ENCODE assay signal across 1 cellular context in the genomic region with DNA sequence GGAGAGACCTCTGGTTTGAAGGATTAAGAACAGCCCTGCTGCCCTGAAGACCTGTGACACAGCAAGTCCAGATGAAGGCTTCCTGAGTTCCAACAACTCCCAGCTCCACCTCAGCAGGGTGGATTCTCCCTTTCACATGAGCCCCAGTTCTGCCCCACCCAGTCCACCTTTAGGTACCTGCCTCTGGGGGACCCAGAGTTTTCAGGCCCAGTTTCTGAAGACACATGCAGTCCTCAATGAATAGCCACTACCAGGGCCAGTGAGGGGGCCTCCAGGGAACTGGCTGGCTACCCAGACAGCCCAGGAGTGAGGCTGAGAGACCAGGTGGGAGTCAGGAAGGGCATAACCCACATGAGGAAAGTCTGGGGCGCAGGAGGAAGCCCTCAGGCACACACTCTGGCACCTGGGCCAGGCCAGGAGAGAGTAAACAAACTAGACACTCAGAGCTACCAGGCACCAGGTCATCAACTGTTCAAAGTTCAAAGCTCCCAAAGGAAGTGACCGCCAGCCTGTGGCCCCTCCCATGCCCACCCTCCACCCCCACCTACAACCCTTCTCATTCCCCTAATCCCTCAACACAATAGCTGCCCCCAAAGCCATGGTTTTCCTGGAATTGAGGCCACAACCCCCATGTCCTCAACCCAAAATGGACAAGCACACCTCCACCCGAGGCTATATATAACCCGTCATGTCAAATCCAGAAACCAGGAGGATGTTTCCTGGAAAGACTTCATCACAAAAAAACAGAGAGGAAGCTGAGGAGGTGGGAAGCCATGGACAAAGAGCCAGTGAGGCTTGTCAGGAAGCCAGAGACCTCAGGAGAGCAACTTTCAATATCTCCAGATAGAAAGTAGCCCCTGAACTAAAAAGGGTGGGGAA.
TF ChIP-seq lines count a peak whose summit lies in the region.

No MANE protein-coding gene starts in this region.

TF ChIP-seq in HepG2, 621 proteins besides CTCF, POLR2A, EP300 and RAD21 (continued from another document and continues in another):
- TF ChIP-seq ZNF550 (CRISPR knock-in tag; IDR thresholded peaks at IDR 0.05; ENCODE audit: borderline replicate concordance) (no peak), CREB1 (IDR thresholded peaks at IDR 0.05) (no peak), CREB1 (CRISPR knock-in tag; IDR thresholded peaks at IDR 0.05) (no peak), MEF2D (CRISPR knock-in tag; IDR thresholded peaks at IDR 0.05) (no peak), MIXL1 (CRISPR knock-in tag; IDR thresholded peaks at IDR 0.05) (no peak), SALL2 (CRISPR knock-in tag; IDR thresholded peaks at IDR 0.05) (no peak), SAP130 (CRISPR knock-in tag; IDR thresholded peaks at IDR 0.05; ENCODE audit: low read depth) (peak; percentile 84), NCOA2 (CRISPR knock-in tag; IDR thresholded peaks at IDR 0.05) (peak; percentile 62), RCOR2 (CRISPR knock-in tag; IDR thresholded peaks at IDR 0.05) (peak; percentile 34; the same call in 1 of the 2 replicates), FOXA3 (CRISPR knock-in tag; IDR thresholded peaks at IDR 0.05) (peak; percentile 81), RARA (CRISPR knock-in tag; IDR thresholded peaks at IDR 0.05) (peak; percentile 90), BRD4 (CRISPR knock-in tag; IDR thresholded peaks at IDR 0.05) (no peak), PCBP1 (IDR thresholded peaks at IDR 0.05; ENCODE audit: borderline replicate concordance, low read depth, low read length) (no peak), ZFP90 (CRISPR knock-in tag; IDR thresholded peaks at IDR 0.05; ENCODE audit: borderline replicate concordance) (no peak), ZNF790 (CRISPR knock-in tag; IDR thresholded peaks at IDR 0.05; ENCODE audit: borderline replicate concordance) (no peak), HNRNPUL1 (IDR thresholded peaks at IDR 0.05; ENCODE audit: low read depth, low read length) (no peak), CBX2 (IDR thresholded peaks at IDR 0.05; ENCODE audit: low read depth, low read length) (no peak), CBX2 (CRISPR knock-in tag; IDR thresholded peaks at IDR 0.05; ENCODE audit: low read depth) (no peak), ZKSCAN8 (CRISPR knock-in tag; IDR thresholded peaks at IDR 0.05; ENCODE audit: borderline replicate concordance) (peak; percentile 54; the same call in 1 of the 2 replicates), KLF6 (CRISPR knock-in tag; IDR thresholded peaks at IDR 0.05) (0 out of 2 replicates have a peak, but pooled peaks have one; percentile 47), TBX3 (IDR thresholded peaks at IDR 0.05; ENCODE audit: borderline replicate concordance) (no peak), ZBTB8A (CRISPR knock-in tag; IDR thresholded peaks at IDR 0.05; ENCODE audit: borderline replicate concordance, low read depth) (no peak), ZNF44 (CRISPR knock-in tag; IDR thresholded peaks at IDR 0.05) (no peak), SOX6 (IDR thresholded peaks at IDR 0.05) (no peak), SOX6 (CRISPR knock-in tag; IDR thresholded peaks at IDR 0.05) (peak; percentile 45), ZNF652 (CRISPR knock-in tag; IDR thresholded peaks at IDR 0.05; ENCODE audit: borderline replicate concordance, low read depth) (no peak), ZNF552 (CRISPR knock-in tag; IDR thresholded peaks at IDR 0.05; ENCODE audit: borderline replicate concordance) (no peak), THAP11 (CRISPR knock-in tag; IDR thresholded peaks at IDR 0.05) (0 out of 2 replicates have a peak, but pooled peaks have one; percentile 25), RFXAP (CRISPR knock-in tag; IDR thresholded peaks at IDR 0.05; ENCODE audit: borderline replicate concordance) (no peak), TCF7L2 (IDR thresholded peaks at IDR 0.05; ENCODE audit: low read depth, low read length) (no peak), THYN1 (CRISPR knock-in tag; IDR thresholded peaks at IDR 0.05; ENCODE audit: borderline replicate concordance, low read depth) (no peak), ZNF263 (CRISPR knock-in tag; IDR thresholded peaks at IDR 0.05) (peak; percentile 16; the same call in 1 of the 2 replicates), ISX (CRISPR knock-in tag; conservative IDR thresholded peaks at IDR 0.05) (no peak), ZNF724P (CRISPR knock-in tag; IDR thresholded peaks at IDR 0.05; ENCODE audit: borderline replicate concordance) (peak; percentile 37; the same call in 1 of the 2 replicates)
- TF ChIP-seq, protein P1, sequence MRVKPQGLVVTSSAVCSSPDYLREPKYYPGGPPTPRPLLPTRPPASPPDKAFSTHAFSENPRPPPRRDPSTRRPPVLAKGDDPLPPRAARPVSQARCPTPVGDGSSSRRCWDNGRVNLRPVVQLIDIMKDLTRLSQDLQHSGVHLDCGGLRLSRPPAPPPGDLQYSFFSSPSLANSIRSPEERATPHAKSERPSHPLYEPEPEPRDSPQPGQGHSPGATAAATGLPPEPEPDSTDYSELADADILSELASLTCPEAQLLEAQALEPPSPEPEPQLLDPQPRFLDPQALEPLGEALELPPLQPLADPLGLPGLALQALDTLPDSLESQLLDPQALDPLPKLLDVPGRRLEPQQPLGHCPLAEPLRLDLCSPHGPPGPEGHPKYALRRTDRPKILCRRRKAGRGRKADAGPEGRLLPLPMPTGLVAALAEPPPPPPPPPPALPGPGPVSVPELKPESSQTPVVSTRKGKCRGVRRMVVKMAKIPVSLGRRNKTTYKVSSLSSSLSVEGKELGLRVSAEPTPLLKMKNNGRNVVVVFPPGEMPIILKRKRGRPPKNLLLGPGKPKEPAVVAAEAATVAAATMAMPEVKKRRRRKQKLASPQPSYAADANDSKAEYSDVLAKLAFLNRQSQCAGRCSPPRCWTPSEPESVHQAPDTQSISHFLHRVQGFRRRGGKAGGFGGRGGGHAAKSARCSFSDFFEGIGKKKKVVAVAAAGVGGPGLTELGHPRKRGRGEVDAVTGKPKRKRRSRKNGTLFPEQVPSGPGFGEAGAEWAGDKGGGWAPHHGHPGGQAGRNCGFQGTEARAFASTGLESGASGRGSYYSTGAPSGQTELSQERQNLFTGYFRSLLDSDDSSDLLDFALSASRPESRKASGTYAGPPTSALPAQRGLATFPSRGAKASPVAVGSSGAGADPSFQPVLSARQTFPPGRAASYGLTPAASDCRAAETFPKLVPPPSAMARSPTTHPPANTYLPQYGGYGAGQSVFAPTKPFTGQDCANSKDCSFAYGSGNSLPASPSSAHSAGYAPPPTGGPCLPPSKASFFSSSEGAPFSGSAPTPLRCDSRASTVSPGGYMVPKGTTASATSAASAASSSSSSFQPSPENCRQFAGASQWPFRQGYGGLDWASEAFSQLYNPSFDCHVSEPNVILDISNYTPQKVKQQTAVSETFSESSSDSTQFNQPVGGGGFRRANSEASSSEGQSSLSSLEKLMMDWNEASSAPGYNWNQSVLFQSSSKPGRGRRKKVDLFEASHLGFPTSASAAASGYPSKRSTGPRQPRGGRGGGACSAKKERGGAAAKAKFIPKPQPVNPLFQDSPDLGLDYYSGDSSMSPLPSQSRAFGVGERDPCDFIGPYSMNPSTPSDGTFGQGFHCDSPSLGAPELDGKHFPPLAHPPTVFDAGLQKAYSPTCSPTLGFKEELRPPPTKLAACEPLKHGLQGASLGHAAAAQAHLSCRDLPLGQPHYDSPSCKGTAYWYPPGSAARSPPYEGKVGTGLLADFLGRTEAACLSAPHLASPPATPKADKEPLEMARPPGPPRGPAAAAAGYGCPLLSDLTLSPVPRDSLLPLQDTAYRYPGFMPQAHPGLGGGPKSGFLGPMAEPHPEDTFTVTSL (CRISPR knock-in tag; IDR thresholded peaks at IDR 0.05; ENCODE audit: borderline replicate concordance) = 0 out of 2 replicates have a peak, but pooled peaks have one; percentile 27
- TF ChIP-seq, protein P2, sequence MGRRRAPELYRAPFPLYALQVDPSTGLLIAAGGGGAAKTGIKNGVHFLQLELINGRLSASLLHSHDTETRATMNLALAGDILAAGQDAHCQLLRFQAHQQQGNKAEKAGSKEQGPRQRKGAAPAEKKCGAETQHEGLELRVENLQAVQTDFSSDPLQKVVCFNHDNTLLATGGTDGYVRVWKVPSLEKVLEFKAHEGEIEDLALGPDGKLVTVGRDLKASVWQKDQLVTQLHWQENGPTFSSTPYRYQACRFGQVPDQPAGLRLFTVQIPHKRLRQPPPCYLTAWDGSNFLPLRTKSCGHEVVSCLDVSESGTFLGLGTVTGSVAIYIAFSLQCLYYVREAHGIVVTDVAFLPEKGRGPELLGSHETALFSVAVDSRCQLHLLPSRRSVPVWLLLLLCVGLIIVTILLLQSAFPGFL (CRISPR knock-in tag; IDR thresholded peaks at IDR 0.05) = no peak
- TF ChIP-seq, protein P3, sequence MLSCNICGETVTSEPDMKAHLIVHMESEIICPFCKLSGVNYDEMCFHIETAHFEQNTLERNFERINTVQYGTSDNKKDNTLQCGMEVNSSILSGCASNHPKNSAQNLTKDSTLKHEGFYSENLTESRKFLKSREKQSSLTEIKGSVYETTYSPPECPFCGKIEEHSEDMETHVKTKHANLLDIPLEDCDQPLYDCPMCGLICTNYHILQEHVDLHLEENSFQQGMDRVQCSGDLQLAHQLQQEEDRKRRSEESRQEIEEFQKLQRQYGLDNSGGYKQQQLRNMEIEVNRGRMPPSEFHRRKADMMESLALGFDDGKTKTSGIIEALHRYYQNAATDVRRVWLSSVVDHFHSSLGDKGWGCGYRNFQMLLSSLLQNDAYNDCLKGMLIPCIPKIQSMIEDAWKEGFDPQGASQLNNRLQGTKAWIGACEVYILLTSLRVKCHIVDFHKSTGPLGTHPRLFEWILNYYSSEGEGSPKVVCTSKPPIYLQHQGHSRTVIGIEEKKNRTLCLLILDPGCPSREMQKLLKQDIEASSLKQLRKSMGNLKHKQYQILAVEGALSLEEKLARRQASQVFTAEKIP (CRISPR knock-in tag; IDR thresholded peaks at IDR 0.05; ENCODE audit: borderline replicate concordance) = no peak
- TF ChIP-seq, protein P4, sequence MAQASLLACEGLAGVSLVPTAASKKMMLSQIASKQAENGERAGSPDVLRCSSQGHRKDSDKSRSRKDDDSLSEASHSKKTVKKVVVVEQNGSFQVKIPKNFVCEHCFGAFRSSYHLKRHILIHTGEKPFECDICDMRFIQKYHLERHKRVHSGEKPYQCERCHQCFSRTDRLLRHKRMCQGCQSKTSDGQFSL (CRISPR knock-in tag; IDR thresholded peaks at IDR 0.05) = no peak
- TF ChIP-seq, protein P5, sequence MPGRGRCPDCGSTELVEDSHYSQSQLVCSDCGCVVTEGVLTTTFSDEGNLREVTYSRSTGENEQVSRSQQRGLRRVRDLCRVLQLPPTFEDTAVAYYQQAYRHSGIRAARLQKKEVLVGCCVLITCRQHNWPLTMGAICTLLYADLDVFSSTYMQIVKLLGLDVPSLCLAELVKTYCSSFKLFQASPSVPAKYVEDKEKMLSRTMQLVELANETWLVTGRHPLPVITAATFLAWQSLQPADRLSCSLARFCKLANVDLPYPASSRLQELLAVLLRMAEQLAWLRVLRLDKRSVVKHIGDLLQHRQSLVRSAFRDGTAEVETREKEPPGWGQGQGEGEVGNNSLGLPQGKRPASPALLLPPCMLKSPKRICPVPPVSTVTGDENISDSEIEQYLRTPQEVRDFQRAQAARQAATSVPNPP (CRISPR knock-in tag; IDR thresholded peaks at IDR 0.05) = no peak
- TF ChIP-seq, protein P6, sequence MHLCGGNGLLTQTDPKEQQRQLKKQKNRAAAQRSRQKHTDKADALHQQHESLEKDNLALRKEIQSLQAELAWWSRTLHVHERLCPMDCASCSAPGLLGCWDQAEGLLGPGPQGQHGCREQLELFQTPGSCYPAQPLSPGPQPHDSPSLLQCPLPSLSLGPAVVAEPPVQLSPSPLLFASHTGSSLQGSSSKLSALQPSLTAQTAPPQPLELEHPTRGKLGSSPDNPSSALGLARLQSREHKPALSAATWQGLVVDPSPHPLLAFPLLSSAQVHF (CRISPR knock-in tag; IDR thresholded peaks at IDR 0.05) = no peak
- TF ChIP-seq, protein P7, sequence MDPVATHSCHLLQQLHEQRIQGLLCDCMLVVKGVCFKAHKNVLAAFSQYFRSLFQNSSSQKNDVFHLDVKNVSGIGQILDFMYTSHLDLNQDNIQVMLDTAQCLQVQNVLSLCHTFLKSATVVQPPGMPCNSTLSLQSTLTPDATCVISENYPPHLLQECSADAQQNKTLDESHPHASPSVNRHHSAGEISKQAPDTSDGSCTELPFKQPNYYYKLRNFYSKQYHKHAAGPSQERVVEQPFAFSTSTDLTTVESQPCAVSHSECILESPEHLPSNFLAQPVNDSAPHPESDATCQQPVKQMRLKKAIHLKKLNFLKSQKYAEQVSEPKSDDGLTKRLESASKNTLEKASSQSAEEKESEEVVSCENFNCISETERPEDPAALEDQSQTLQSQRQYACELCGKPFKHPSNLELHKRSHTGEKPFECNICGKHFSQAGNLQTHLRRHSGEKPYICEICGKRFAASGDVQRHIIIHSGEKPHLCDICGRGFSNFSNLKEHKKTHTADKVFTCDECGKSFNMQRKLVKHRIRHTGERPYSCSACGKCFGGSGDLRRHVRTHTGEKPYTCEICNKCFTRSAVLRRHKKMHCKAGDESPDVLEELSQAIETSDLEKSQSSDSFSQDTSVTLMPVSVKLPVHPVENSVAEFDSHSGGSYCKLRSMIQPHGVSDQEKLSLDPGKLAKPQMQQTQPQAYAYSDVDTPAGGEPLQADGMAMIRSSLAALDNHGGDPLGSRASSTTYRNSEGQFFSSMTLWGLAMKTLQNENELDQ (CRISPR knock-in tag; IDR thresholded peaks at IDR 0.05; ENCODE audit: borderline replicate concordance) = no peak
- TF ChIP-seq, protein P8, sequence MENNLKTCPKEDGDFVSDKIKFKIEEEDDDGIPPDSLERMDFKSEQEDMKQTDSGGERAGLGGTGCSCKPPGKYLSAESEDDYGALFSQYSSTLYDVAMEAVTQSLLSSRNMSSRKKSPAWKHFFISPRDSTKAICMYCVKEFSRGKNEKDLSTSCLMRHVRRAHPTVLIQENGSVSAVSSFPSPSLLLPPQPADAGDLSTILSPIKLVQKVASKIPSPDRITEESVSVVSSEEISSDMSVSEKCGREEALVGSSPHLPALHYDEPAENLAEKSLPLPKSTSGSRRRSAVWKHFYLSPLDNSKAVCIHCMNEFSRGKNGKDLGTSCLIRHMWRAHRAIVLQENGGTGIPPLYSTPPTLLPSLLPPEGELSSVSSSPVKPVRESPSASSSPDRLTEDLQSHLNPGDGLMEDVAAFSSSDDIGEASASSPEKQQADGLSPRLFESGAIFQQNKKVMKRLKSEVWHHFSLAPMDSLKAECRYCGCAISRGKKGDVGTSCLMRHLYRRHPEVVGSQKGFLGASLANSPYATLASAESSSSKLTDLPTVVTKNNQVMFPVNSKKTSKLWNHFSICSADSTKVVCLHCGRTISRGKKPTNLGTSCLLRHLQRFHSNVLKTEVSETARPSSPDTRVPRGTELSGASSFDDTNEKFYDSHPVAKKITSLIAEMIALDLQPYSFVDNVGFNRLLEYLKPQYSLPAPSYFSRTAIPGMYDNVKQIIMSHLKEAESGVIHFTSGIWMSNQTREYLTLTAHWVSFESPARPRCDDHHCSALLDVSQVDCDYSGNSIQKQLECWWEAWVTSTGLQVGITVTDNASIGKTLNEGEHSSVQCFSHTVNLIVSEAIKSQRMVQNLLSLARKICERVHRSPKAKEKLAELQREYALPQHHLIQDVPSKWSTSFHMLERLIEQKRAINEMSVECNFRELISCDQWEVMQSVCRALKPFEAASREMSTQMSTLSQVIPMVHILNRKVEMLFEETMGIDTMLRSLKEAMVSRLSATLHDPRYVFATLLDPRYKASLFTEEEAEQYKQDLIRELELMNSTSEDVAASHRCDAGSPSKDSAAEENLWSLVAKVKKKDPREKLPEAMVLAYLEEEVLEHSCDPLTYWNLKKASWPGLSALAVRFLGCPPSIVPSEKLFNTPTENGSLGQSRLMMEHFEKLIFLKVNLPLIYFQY (CRISPR knock-in tag; IDR thresholded peaks at IDR 0.05; ENCODE audit: borderline replicate concordance) = 0 out of 2 replicates have a peak, but pooled peaks have one; percentile 30
